In the genomic region with DNA sequence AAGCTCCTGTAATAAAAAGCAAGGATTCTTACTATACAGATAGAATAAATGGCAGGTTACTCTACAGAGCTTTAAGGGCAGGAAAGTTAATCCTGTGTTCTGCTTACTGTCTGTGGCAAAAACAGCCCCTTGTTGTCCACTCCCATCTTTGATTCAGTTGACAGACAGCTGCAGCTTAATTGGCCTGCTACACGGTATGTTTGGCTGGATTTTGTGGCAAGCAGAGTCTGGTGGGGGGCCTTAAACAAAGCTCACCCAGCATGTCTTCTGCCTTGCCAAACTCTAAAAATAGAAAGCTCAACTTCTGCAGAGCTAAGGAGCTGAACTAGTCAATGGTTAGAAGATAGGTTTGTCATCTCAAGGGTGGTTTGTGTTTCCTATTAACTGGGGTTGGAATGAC, we compare ENCODE assay signal across 10 cellular contexts.
"Had no signal": no experiment of that assay in that cellular context is flagged by ENCODE, and none has a peak within 500 bp of the region (broad histone marks: within the 10 kb centered on the region; RNA-seq: fewer than 3 reads in every experiment).

No MANE protein-coding gene starts in this region.

- H3K9me3 ChIP-seq: left lung, neutrophil, right atrium auricular region, thyroid gland had no signal

- H3K4me3 ChIP-seq: left lung, right atrium auricular region, thyroid gland had no signal

- H3K27me3 ChIP-seq: left lung, neutrophil, right atrium auricular region, thyroid gland had no signal

- H3K27ac ChIP-seq: left lung, neutrophil, right atrium auricular region, thyroid gland had no signal

- ATAC-seq: left lung; stimulated activated effector memory CD8-positive, alpha-beta T cell treated with anti-CD3 and anti-CD28 coated beads, Interleukin-12 subunit alpha, Interleukin-12 subunit beta, amount 100 ng/mL, for 72 hours had no signal

- DNase-seq: activated CD4-positive, alpha-beta memory T cell treated with anti-CD3 and anti-CD28 coated beads for 36 hours; activated naive CD8-positive, alpha-beta T cell treated with anti-CD3 and anti-CD28 coated beads, Interleukin-2, amount 10 ng/mL, durations not matched to agents 7 days and 5 days; activated T-cell treated with anti-CD3 and anti-CD28 coated beads, Interleukin-2, amount 50 U/mL, for 48 hours; aorta; small intestine; thyroid gland had no signal

- H3K36me3 ChIP-seq: left lung, neutrophil, right atrium auricular region, thyroid gland had no signal

- H3K4me1 ChIP-seq: left lung, right atrium auricular region had no signal
